9 cellular contexts compared by ENCODE assay signal in the genomic region with DNA sequence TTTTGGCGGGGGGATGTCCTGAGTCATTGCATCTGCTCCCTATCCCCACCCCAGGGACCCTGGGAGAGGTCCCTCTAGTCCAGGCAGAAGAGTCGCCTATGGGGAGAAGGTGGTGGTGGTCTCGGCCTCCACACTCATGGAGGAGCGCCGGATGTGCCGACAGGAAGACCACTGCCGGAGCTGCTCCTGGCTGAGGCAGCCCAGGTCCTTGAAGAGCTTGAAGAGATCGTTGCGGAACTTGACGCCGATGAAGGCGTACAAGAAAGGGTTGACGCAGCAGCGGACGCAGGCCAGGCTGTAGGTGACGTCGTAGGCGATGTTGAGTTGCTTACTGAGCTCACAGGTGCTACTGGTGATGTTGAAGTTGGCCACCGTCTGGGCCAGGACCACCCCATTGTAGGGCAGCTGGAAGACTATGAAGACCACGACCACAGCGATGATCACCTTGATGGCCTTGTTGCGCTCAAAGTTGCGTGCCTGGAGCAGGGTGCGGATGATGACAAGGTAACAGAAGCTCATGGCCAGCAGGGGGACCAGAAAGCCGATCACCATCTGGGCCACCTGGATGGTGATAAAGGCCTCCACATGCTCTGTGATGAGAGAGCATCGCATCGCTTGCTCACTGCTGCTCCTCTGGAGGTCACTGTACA. TPM values are rescaled to one million over a fixed set of nuclear protein-coding genes. Genes with fewer than 3 reads are reported as not detected.
DNase-seq lines count a peak whose midpoint lies in the region; ATAC-seq and TF ChIP-seq lines count a peak whose summit lies in the region.
"Had no signal": no experiment of that assay in that cellular context is flagged by ENCODE, and none has a peak within 500 bp of the region (broad histone marks: within the 10 kb centered on the region; RNA-seq: fewer than 3 reads in every experiment).

No MANE protein-coding gene starts in this region.

- ATAC-seq in right lobe of liver (no peak), GM18873 (IDR thresholded peaks at IDR 0.05; ENCODE audit: low FRiP score, unreplicated experiment) (no peak), GM19397 (IDR thresholded peaks at IDR 0.05; ENCODE audit: unreplicated experiment) (no peak)

- intact Hi-C loops in right lobe of liver (cut with DNase I), result no loop called here

- no peaks in the 10 kb centered on the region for H3K36me3 ChIP-seq in KOPT-K1 (ENCODE audit: insufficient read depth, low read length)
- H3K36me3 ChIP-seq in right lobe of liver, result no peaks in the 10 kb centered on the region

- peak overlapping the region; percentile 96 for H3K27ac ChIP-seq in KOPT-K1 (ENCODE audit: low read depth, low read length, poor library complexity, severe bottlenecking)
- H3K27ac ChIP-seq in right lobe of liver, result peak overlapping the region in 2 of 3 donors; percentile 48 to 82
- peak overlapping the region; percentile 93 for H3K27ac ChIP-seq in substantia nigra (ENCODE audit: low read depth, low read length, poor library complexity, severe bottlenecking)

- no peak for TF ChIP-seq POLR2A in right lobe of liver (IDR thresholded peaks at IDR 0.05)

- H3K27ac Mint-ChIP-seq in activated naive CD4-positive, alpha-beta T cell treated with anti-CD3 and anti-CD28 coated beads, Interleukin-2, amount 50 U/mL, for 24 hours, result peak overlapping the region; percentile 87

- peaks cover 97% of the 10 kb centered on the region for H3K4me1 Mint-ChIP-seq in activated naive CD4-positive, alpha-beta T cell treated with anti-CD3 and anti-CD28 coated beads, Interleukin-2, amount 50 U/mL, for 24 hours

- no peak for TF ChIP-seq CTCF in right lobe of liver (IDR thresholded peaks at IDR 0.05)

- H3K9me3 Mint-ChIP-seq in activated naive CD4-positive, alpha-beta T cell treated with anti-CD3 and anti-CD28 coated beads, Interleukin-2, amount 50 U/mL, for 24 hours, result no peaks in the 10 kb centered on the region

- H3K4me3 Mint-ChIP-seq in activated naive CD4-positive, alpha-beta T cell treated with anti-CD3 and anti-CD28 coated beads, Interleukin-2, amount 50 U/mL, for 24 hours, result peak overlapping the region; percentile 55

- peaks cover 30% of the 10 kb centered on the region for H3K36me3 Mint-ChIP-seq in activated naive CD4-positive, alpha-beta T cell treated with anti-CD3 and anti-CD28 coated beads, Interleukin-2, amount 50 U/mL, for 24 hours

- H3K4me3 ChIP-seq in right lobe of liver, result no peak overlapping the region

- peaks cover 0 to 34% (median 15%) of the 10 kb centered on the region in 4 donors for H3K4me1 ChIP-seq in right lobe of liver

- WGBS in right lobe of liver (ENCODE audit: insufficient coverage, low coverage, low lambda C conversion rate, missing lambda C conversion rate), result 83% methylated on average over 3 of the region's 27 CpGs

- H3K27me3 ChIP-seq in right lobe of liver, result no peaks in the 10 kb centered on the region

- H3K27me3 Mint-ChIP-seq in activated naive CD4-positive, alpha-beta T cell treated with anti-CD3 and anti-CD28 coated beads, Interleukin-2, amount 50 U/mL, for 24 hours, result no peaks in the 10 kb centered on the region

- no peaks in the 10 kb centered on the region for H3K9me3 ChIP-seq in KOPT-K1 (ENCODE audit: insufficient read depth, low read length, poor library complexity, severe bottlenecking)
- H3K9me3 ChIP-seq in right lobe of liver, result no peaks in the 10 kb centered on the region

- DNase-seq in right lobe of liver (peak in 1 of 3 donors; percentile 46), substantia nigra (lab: John Stamatoyannopoulos, UW) (no peak), NCI-H146 (lab: John Stamatoyannopoulos, UW) (no peak)

RNA-seq across cellular contexts. Expression of gene CCR7, which starts 10.5 kb away (rescaled TPM):
- total RNA-seq in right lobe of liver, result under 1 TPM in 4 of 6 experiments, not detected in 2; 0.12 to 0.58 (median 0.28) TPM
- total RNA-seq: epithelial cell of proximal tubule, NCI-H460 had no signal

RNA-seq across cellular contexts. Expression of gene TNS4, which starts 53.3 kb away (rescaled TPM):
- not detected for total RNA-seq in right lobe of liver
- total RNA-seq: epithelial cell of proximal tubule had no signal
